ENCODE assay signal across 8 cellular contexts in the genomic region with DNA sequence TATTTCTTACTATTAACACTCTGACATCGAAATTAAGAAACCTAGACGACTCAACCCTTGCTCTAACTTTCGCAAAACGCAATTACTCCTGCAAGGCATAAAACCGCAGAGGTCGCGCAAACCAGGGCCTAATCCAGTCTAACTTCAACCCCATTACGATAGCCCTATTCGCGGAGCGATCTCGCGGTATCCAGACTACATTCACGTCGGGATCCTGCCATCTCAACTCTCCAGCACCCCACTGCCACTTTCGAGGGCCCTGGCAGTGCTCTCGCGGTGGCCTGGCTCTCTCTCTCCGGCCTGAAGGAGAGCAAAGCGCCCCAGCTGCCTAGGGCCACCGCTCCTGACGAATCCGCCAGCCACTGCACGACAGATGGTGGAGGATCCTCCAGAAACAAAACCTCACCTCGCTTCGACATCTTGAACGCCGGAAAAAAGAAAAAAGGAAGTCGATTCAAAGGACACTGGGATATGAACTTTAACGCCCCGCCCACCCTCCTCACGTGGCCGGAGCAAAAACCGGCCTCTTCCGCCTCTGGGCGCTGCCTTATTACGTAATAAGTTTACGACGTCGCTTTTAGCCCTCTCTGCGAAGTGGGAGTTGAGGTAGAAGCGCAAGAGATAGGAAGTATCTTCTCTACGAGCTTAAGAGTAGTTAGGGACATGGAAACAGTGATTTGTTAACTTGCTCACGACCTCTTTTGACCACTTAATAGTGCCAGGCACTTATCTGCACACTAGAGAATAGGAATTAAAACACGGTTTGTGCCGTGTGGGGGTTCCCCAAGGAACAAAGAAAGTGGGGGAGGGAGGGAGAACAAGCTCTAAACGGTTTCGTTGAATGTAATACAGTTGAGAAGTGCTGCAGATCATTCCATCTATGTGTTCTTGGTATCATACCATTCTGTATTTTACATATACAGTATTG. TPM values are rescaled to one million over a fixed set of nuclear protein-coding genes. Genes with fewer than 3 reads are reported as not detected.
DNase-seq lines count a peak whose midpoint lies in the region; ATAC-seq and TF ChIP-seq lines count a peak whose summit lies in the region.

A gene (minus strand): TSS at position 430 of the 928 bp plus-strand sequence. CDS start 11 bp downstream, at position 419.

- H3K27ac ChIP-seq in parathyroid adenoma, result peak within 1 kb of the TSS; percentile 97
- H3K27ac ChIP-seq in tibial artery, result peak within 1 kb of the TSS; percentile 87 to 88

- ATAC-seq in HG02678 (IDR thresholded peaks at IDR 0.05; ENCODE audit: unreplicated experiment) (peak; percentile 85), Right ventricle myocardium inferior (peak; percentile 97)

- H3K4me3 ChIP-seq in parathyroid adenoma (ENCODE audit: low read depth, low read length) (peak within 1 kb of the TSS; percentile 80), tibial artery (peak within 1 kb of the TSS; percentile 53 to 78)

- DNase-seq in GM10266 (ENCODE audit: extremely low spot score) (peak; percentile 91), NCI-H1436 (lab: John Stamatoyannopoulos, UW) (peak; percentile 99), SW480 (ENCODE audit: low spot score) (peak; percentile 98), Right ventricle myocardium inferior (ENCODE audit: missing footprints) (peak; percentile 96), tibial artery (peak; percentile 95 to 97)
- DNase-seq in activated naive CD8-positive, alpha-beta T cell treated with anti-CD3 and anti-CD28 coated beads, Interleukin-2, amount 50 U/mL, for 16 hours (ENCODE audit: low read depth, low spot score), result peak; percentile 80

- H2AFZ ChIP-seq in parathyroid adenoma, result peak within 1 kb of the TSS; percentile 100

- H3K4me1 ChIP-seq in parathyroid adenoma (peaks cover 14% of the 10 kb centered on the region), tibial artery (peaks cover 0 to 29% (median 20%) of the 10 kb centered on the region in 4 donors)

- H3K36me3 ChIP-seq in parathyroid adenoma (ENCODE audit: control insufficient read depth, insufficient read depth, low read length) (no peaks in the 10 kb centered on the region), tibial artery (peaks cover 40 to 41% (median 41%) of the 10 kb centered on the region in 3 donors)

- H3K79me2 ChIP-seq in parathyroid adenoma, result peaks cover 9% of the 10 kb centered on the region

- peak within 1 kb of the TSS; percentile 75 for H3K4me2 ChIP-seq in parathyroid adenoma (ENCODE audit: low read length)

- no peaks in the 10 kb centered on the region for H3K9me3 ChIP-seq in parathyroid adenoma (ENCODE audit: control insufficient read depth, low read length)
- H3K9me3 ChIP-seq in tibial artery, result no peaks in the 10 kb centered on the region

- TF ChIP-seq CTCF in GM10266 (IDR thresholded peaks at IDR 0.05; ENCODE audit: control insufficient read depth, insufficient read depth, low read depth, missing control alignments), result no peak
- peak; percentile 4 for TF ChIP-seq CTCF in parathyroid adenoma (IDR thresholded peaks at IDR 0.05)
- no peak for TF ChIP-seq CTCF in tibial artery (IDR thresholded peaks at IDR 0.05)

- H3K27me3 ChIP-seq in parathyroid adenoma (ENCODE audit: control insufficient read depth, insufficient read depth, low read length), result no peaks in the 10 kb centered on the region
- H3K27me3 ChIP-seq in tibial artery, result no peaks in the 10 kb centered on the region

- peak within 1 kb of the TSS; percentile 51 for H3K9ac ChIP-seq in parathyroid adenoma

- intact Hi-C loops in Right ventricle myocardium inferior (cut with DNase I) (loop anchor here (1.0 to 2.0 kb wide), 2 partner anchors 16 to 29 kb away; a partner anchor contains a TSS), tibial artery (cut with DNase I; ENCODE audit: low total_unique reads) (loop anchor here (2.0 kb wide), 1 partner anchor 31 kb away; no protein-coding TSS in a partner anchor)

RNA-seq across cellular contexts. Expression of the gene that starts here (rescaled TPM):
- 897 TPM for total RNA-seq in Right ventricle myocardium inferior

Comparison
In these comparisons a context has a peak if more than half of its experiments do, and no peak if none do; other contexts are left out.
1. Peak in every context shown above with its lines: DNase-seq, ATAC-seq, H3K4me3 ChIP-seq and H3K27ac ChIP-seq.